8 cellular contexts compared by ENCODE assay signal in genomic region chr17:40355123-40355803, GRCh38. TPM values are rescaled to one million over a fixed set of nuclear protein-coding genes. Genes with fewer than 3 reads are reported as not detected.
DNase-seq lines count a peak whose midpoint lies in the region; TF ChIP-seq lines count a peak whose summit lies in the region.

No MANE protein-coding gene starts in this region.

- no peak overlapping the region for H3K4ac ChIP-seq in neuronal stem cell (ENCODE audit: low read length)

- peak; percentile 96 for TF ChIP-seq CTCF in 22Rv1 (IDR thresholded peaks at IDR 0.05)
- TF ChIP-seq CTCF in GM13976 (IDR thresholded peaks at IDR 0.05; ENCODE audit: borderline replicate concordance, control extremely low read depth, extremely low read depth, insufficient read depth, missing control alignments), result peak; percentile 97
- TF ChIP-seq CTCF in esophagus muscularis mucosa (IDR thresholded peaks at IDR 0.05), result peak in 2 of 3 experiments; percentile 96 to 99

- H3K79me1 ChIP-seq in neuronal stem cell (ENCODE audit: low read depth, low read length), result no peaks in the 10 kb centered on the region

- H3K27ac ChIP-seq in 22Rv1, result no peak overlapping the region
- peak overlapping the region; percentile 55 to 66 (median 61) for H3K27ac ChIP-seq in esophagus muscularis mucosa (replicated peaks in 1 of 4)
- no peak overlapping the region for H3K27ac ChIP-seq in neuronal stem cell (replicated peaks; ENCODE audit: low read length)
- H3K27ac ChIP-seq in stomach smooth muscle (ENCODE audit: low read length), result peak overlapping the region; percentile 46

- H3K18ac ChIP-seq in neuronal stem cell (ENCODE audit: low read length), result no peak overlapping the region

- TF ChIP-seq POLR2A in esophagus muscularis mucosa (IDR thresholded peaks at IDR 0.05; ENCODE audit: low read depth), result no peak

- in situ Hi-C loops in GM13976 (cut with MboI; ENCODE audit: low sequenced_read_pairs, unreplicated experiment), result no loop called here

- H2BK5ac ChIP-seq in neuronal stem cell (ENCODE audit: low read length), result no peak overlapping the region

- H4K91ac ChIP-seq in neuronal stem cell (ENCODE audit: low read depth, low read length, poor library complexity), result no peak overlapping the region

- H3K4me1 ChIP-seq in esophagus muscularis mucosa (peaks cover 27 to 79% (median 64%) of the 10 kb centered on the region in 4 donors), neuronal stem cell (ENCODE audit: control insufficient read depth in 2 of 2, insufficient read depth in 1 of 2, low read depth in 1 of 2, low read length in 2 of 2) (peaks cover 19 to 27% of the 10 kb centered on the region in 2 donors), stomach smooth muscle (ENCODE audit: control insufficient read depth, insufficient read depth, low read length) (peaks cover 37% of the 10 kb centered on the region)

- H3K9ac ChIP-seq in neuronal stem cell (ENCODE audit: low read depth, low read length, poor library complexity) (no peak overlapping the region), stomach smooth muscle (ENCODE audit: low read length in 2 of 2) (no peak overlapping the region)

- H2AK5ac ChIP-seq in neuronal stem cell (ENCODE audit: low read depth, low read length), result no peak overlapping the region

- H3K4me3 ChIP-seq in esophagus muscularis mucosa (no peak overlapping the region), neuronal stem cell (ENCODE audit: low read length in 2 of 2) (no peak overlapping the region), stomach smooth muscle (ENCODE audit: low read length in 2 of 2) (no peak overlapping the region)

- no peak overlapping the region for H3K4me2 ChIP-seq in neuronal stem cell (ENCODE audit: insufficient read depth, low read length, poor library complexity, severe bottlenecking)

- H3K27me3 ChIP-seq in esophagus muscularis mucosa, result no peaks in the 10 kb centered on the region
- H3K27me3 ChIP-seq in neuronal stem cell (ENCODE audit: control insufficient read depth in 3 of 3, insufficient read depth in 3 of 3, low read depth in 1 of 3, low read length in 3 of 3), result no peaks in the 10 kb centered on the region
- no peaks in the 10 kb centered on the region for H3K27me3 ChIP-seq in stomach smooth muscle (ENCODE audit: control insufficient read depth in 1 of 2, insufficient read depth in 2 of 2, low read length in 2 of 2)

- peak overlapping the region; percentile 9 for H3K23ac ChIP-seq in neuronal stem cell (ENCODE audit: low read depth, low read length, poor library complexity)

- H3K36me3 ChIP-seq in esophagus muscularis mucosa, result peaks cover 26 to 62% (median 59%) of the 10 kb centered on the region in 4 donors
- H3K36me3 ChIP-seq in neuronal stem cell (replicated peaks in 1 of 2; ENCODE audit: control insufficient read depth in 2 of 2, insufficient read depth in 2 of 2, low read length in 2 of 2), result peaks cover 7 to 30% of the 10 kb centered on the region in 2 donors
- H3K36me3 ChIP-seq in stomach smooth muscle (ENCODE audit: control insufficient read depth in 2 of 2, insufficient read depth in 2 of 2, low read length in 2 of 2), result peaks cover 17 to 23% of the 10 kb centered on the region in 2 donors

- TF ChIP-seq EP300 in esophagus muscularis mucosa (IDR thresholded peaks at IDR 0.05), result no peak

- no peaks in the 10 kb centered on the region for H3K9me3 ChIP-seq in esophagus muscularis mucosa
- no peaks in the 10 kb centered on the region for H3K9me3 ChIP-seq in neuronal stem cell (replicated peaks in 1 of 2; ENCODE audit: control insufficient read depth in 2 of 2, insufficient read depth in 1 of 2, low read depth in 1 of 2, low read length in 2 of 2)
- no peaks in the 10 kb centered on the region for H3K9me3 ChIP-seq in stomach smooth muscle (ENCODE audit: control insufficient read depth in 2 of 2, low read length in 2 of 2)

- 38% methylated on average over 16 of the region's 29 CpGs for WGBS in esophagus muscularis mucosa
- WGBS in neuronal stem cell (ENCODE audit: extremely low coverage in 2 of 2, insufficient read length in 2 of 2, insufficient replicate concordance in 1 of 2), 2 donors, result no CpG with 5 or more reads among the region's 29 CpGs

- H2BK15ac ChIP-seq in neuronal stem cell (ENCODE audit: low read length), result no peak overlapping the region

- no peak overlapping the region for H2BK12ac ChIP-seq in neuronal stem cell (ENCODE audit: low read length)

- no peak overlapping the region for H4K8ac ChIP-seq in neuronal stem cell (ENCODE audit: low read depth, low read length)

- H2AFZ ChIP-seq in neuronal stem cell (ENCODE audit: low read length), result no peak overlapping the region

- peak overlapping the region; percentile 68 for H2BK120ac ChIP-seq in neuronal stem cell (ENCODE audit: low read depth, low read length)

- H3K14ac ChIP-seq in neuronal stem cell (ENCODE audit: low read length), result no peak overlapping the region

- intact Hi-C loops in esophagus muscularis mucosa (cut with DNase I), result loop anchor here (1.0 to 5.0 kb wide), 3 partner anchors 52 to 177 kb away; no protein-coding TSS in a partner anchor

- DNase-seq in GM13976 (ENCODE audit: low spot score) (peak; percentile 90), NCI-H82 (lab: John Stamatoyannopoulos, UW) (peak; percentile 78), activated T-cell treated with anti-CD3 and anti-CD28 coated beads for 4 hours (peak; percentile 73), esophagus muscularis mucosa (ENCODE audit: extremely low spot score) (no peak), neuronal stem cell (ENCODE audit: low spot score) (peak; percentile 72), DMS153 treated with DMSO at 0.1 percent for 48 hours (lab: John Stamatoyannopoulos, UW; ENCODE audit: unreplicated experiment) (no peak)

RNA-seq across cellular contexts. Expression of gene GJD3, which starts 9.3 kb away (rescaled TPM):
- total RNA-seq in esophagus muscularis mucosa, result under 1 TPM in 2 of 4 donors, not detected in 2; 0.40 to 0.50 TPM
- polyA plus RNA-seq in neuronal stem cell (2013, experiment 1 of 2), result 0.08 TPM
- polyA plus RNA-seq in neuronal stem cell (2013, experiment 2 of 2), result 0.07 TPM

RNA-seq across cellular contexts. Expression of gene RARA, which starts 46.3 kb away (rescaled TPM):
- total RNA-seq in esophagus muscularis mucosa, result 10 to 100 TPM; 26.2 to 53.5 (median 52.2) TPM
- 14.9 TPM for polyA plus RNA-seq in neuronal stem cell (2013, experiment 1 of 2)
- polyA plus RNA-seq in neuronal stem cell (2013, experiment 2 of 2), result 15.3 TPM

Comparison
In these comparisons a context has a peak if more than half of its experiments do, and no peak if none do; other contexts are left out.
1. H3K27ac ChIP-seq: peak in esophagus muscularis mucosa (4 of 4) and stomach smooth muscle (single experiment); none in 22Rv1 (single experiment) and neuronal stem cell (single experiment).
2. DNase-seq: peak in GM13976 (single experiment), NCI-H82 (single experiment), activated T-cell treated with anti-CD3 and anti-CD28 coated beads for 4 hours (single experiment) and neuronal stem cell (single experiment); none in esophagus muscularis mucosa (single experiment) and DMS153 treated with DMSO at 0.1 percent for 48 hours (single experiment).
3. Peak in every context shown above with its lines, with median percentiles within 50 percentile points of each other: CTCF ChIP-seq.